Comparison of ENCODE assay signal across 8 cellular contexts in the genomic region with DNA sequence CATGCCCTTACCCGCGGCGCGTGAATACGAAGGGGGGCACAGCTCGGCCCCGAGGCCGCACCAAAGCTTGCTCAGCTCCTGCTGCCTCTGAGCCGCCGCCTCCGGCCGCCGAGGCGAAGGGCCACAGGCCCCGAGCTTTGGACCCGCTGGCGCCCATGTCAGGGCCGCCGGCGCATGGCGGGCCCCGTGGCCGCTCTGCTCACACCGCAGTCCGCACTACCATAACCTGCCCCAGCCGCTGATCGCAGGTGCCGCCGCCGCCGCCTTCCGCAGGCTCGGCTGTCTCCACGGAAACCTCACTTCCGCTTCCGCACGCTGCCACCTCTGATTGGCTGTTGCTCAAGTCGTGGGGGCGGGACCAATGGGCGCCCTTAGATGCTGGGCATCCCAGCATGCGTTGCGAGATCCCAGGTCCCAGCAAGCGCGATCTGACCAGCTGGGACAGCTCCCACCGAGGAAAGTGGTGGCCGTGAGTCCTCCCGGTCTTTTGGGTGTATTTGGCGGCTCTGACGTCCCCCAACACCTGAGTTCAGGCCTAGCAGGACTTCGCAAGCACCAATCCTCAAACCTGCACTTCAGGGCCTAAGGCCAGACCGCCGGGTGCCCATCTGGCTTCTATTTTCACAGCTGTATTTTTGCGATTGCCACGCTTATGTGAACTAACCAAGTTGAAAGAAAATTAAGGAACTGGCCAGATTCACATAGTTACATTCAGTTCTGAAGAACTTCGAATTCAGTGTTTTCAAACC. TPM values are rescaled to one million over a fixed set of nuclear protein-coding genes. Genes with fewer than 3 reads are reported as not detected.
DNase-seq lines count a peak whose midpoint lies in the region; ATAC-seq and TF ChIP-seq lines count a peak whose summit lies in the region.

A gene with protein sequence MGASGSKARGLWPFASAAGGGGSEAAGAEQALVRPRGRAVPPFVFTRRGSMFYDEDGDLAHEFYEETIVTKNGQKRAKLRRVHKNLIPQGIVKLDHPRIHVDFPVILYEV (minus strand): TSS at position 281 of the 749 bp plus-strand sequence. CDS start 124 bp downstream, at position 157.

- peak within 1 kb of the TSS; percentile 80 for H3K4me3 ChIP-seq in AG10803 (ENCODE audit: low read length)

- peaks cover 4% of the 10 kb centered on the region for H3K36me3 Mint-ChIP-seq in chondrocyte (ENCODE audit: low read depth)

- H3K9me3 Mint-ChIP-seq in chondrocyte (ENCODE audit: low read depth) = no peaks in the 10 kb centered on the region

- TF ChIP-seq CTCF in AG10803 (conservative IDR thresholded peaks at IDR 0.05; ENCODE audit: low read length) (no peak), chondrocyte (IDR thresholded peaks at IDR 0.05) (no peak)

- no peaks in the 10 kb centered on the region for H3K27me3 Mint-ChIP-seq in chondrocyte (ENCODE audit: low read depth)

- H3K4me3 Mint-ChIP-seq in chondrocyte (ENCODE audit: unreplicated experiment) = peak within 1 kb of the TSS; percentile 86

- peak; percentile 94 for DNase-seq in AG10803 (ENCODE audit: low read depth)
- DNase-seq in NCI-H510A treated with DMSO at 0.1 percent for 48 hours (lab: John Stamatoyannopoulos, UW) = peak; percentile 82
- peak; percentile 91 to 95 for DNase-seq in activated CD4-positive, alpha-beta T cell treated with anti-CD3 and anti-CD28 coated beads for 24 hours (ENCODE audit: low read depth in 2 of 2)
- DNase-seq in chondrocyte (ENCODE audit: low spot score) = no peak
- peak; percentile 97 for DNase-seq in kidney tubule cell (ENCODE audit: low spot score)
- peak; percentile 89 to 94 (median 92) for DNase-seq in stimulated activated CD4-positive, alpha-beta T cell treated with anti-CD3 and anti-CD28 coated beads, Interleukin-1b, Interleukin-23, amount 100 ng/mL, for 24 hours (ENCODE audit: low read depth in 4 of 4, low spot score in 1 of 4)

- ATAC-seq in GM19043 (IDR thresholded peaks at IDR 0.05; ENCODE audit: low read depth, unreplicated experiment) = peak; percentile 88
- ATAC-seq in HG03378 (IDR thresholded peaks at IDR 0.05; ENCODE audit: unreplicated experiment) = peak; percentile 74

- H3K27ac Mint-ChIP-seq in chondrocyte (ENCODE audit: unreplicated experiment) = peak within 1 kb of the TSS; percentile 93

- peaks cover 22% of the 10 kb centered on the region for H3K4me1 Mint-ChIP-seq in chondrocyte (ENCODE audit: low read depth)

RNA-seq across cellular contexts. Expression of the gene that starts here (rescaled TPM):
- 15.3 to 18.6 TPM (median 17.0 TPM) in 3 replicates for total RNA-seq in chondrocyte
